Comparison of ENCODE assay signal across 11 cellular contexts in the genomic region with DNA sequence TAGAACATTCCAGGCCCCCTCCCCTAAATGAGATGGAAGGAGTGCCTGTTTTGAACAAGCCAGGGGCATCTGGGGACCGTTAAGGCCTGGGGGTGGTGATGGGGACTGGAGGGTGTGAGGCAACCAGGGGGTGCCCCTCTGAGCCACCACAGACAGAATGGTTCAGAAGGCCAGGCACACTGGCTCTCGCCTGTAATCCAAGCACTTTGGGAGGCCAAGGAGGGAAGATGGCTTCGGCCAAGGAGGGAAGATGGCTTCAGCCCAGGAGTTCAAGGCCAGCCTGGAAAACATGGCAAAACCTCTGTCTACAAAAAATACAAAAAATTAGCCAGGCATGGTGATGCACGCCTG. TPM values are rescaled to one million over a fixed set of nuclear protein-coding genes. Genes with fewer than 3 reads are reported as not detected.
DNase-seq lines count a peak whose midpoint lies in the region; ATAC-seq, FAIRE-seq and TF ChIP-seq lines count a peak whose summit lies in the region.
"Had no signal": no experiment of that assay in that cellular context is flagged by ENCODE, and none has a peak within 500 bp of the region (broad histone marks: within the 10 kb centered on the region; RNA-seq: fewer than 3 reads in every experiment).

No MANE protein-coding gene starts in this region.

- H3K27ac Mint-ChIP-seq in activated CD4-positive, alpha-beta memory T cell treated with anti-CD3 and anti-CD28 coated beads for 36 hours = peak overlapping the region; percentile 33
- H3K27ac Mint-ChIP-seq in activated CD4-positive, alpha-beta memory T cell treated with anti-CD3 and anti-CD28 coated beads, Interleukin-2, amount 10 ng/mL, durations not matched to agents 7 days and 5 days = no peak overlapping the region
- peak overlapping the region in 2 of 7 donors; percentile 1 to 20 for H3K27ac Mint-ChIP-seq in CD4-positive, alpha-beta memory T cell

- H3K36me3 ChIP-seq in keratinocyte (ENCODE audit: control insufficient read depth in 2 of 2, extremely low read depth in 1 of 2, insufficient read depth in 2 of 2, low read length in 2 of 2) (peaks cover 7 to 21% of the 10 kb centered on the region in 2 experiments), thoracic aorta (no peaks in the 10 kb centered on the region)
- no peaks in the 10 kb centered on the region for H3K36me3 ChIP-seq in CD4-positive, alpha-beta memory T cell (ENCODE audit: insufficient read depth, low read length)
- H3K36me3 ChIP-seq: transverse colon had no signal

- peaks cover 19% of the 10 kb centered on the region for H3K27me3 Mint-ChIP-seq in activated CD4-positive, alpha-beta memory T cell treated with anti-CD3 and anti-CD28 coated beads for 36 hours
- H3K27me3 Mint-ChIP-seq in activated CD4-positive, alpha-beta memory T cell treated with anti-CD3 and anti-CD28 coated beads, Interleukin-2, amount 10 ng/mL, durations not matched to agents 7 days and 5 days = peaks cover 33% of the 10 kb centered on the region
- H3K27me3 Mint-ChIP-seq in CD4-positive, alpha-beta memory T cell = peaks cover 9 to 13% of the 10 kb centered on the region in 2 donors

- dilution Hi-C loops in keratinocyte (cut with MboI; ENCODE audit: extremely low pct_ligation_motif_present, low sequenced_read_pairs) = no loop called here

- FAIRE-seq in keratinocyte (lab: Jason Lieb, UNC) = no peak

- H3K4me3 Mint-ChIP-seq in activated CD4-positive, alpha-beta memory T cell treated with anti-CD3 and anti-CD28 coated beads for 36 hours = no peak overlapping the region
- no peak overlapping the region for H3K4me3 Mint-ChIP-seq in activated CD4-positive, alpha-beta memory T cell treated with anti-CD3 and anti-CD28 coated beads, Interleukin-2, amount 10 ng/mL, durations not matched to agents 7 days and 5 days
- peak overlapping the region in 4 of 8 donors; percentile 15 to 70 (median 46) for H3K4me3 Mint-ChIP-seq in CD4-positive, alpha-beta memory T cell

- TF ChIP-seq CTCF in astrocyte of the cerebellum (IDR thresholded peaks at IDR 0.05; ENCODE audit: low read depth, low read length, missing control alignments) (no peak), keratinocyte (optimal IDR thresholded peaks at IDR 0.05 in 1 of 3, IDR thresholded peaks at IDR 0.05 in 1 of 3, conservative IDR thresholded peaks at IDR 0.05 in 1 of 3; ENCODE audit: extremely low read depth in 1 of 3, insufficient read depth in 2 of 3, low read length in 3 of 3) (no peak), thoracic aorta (IDR thresholded peaks at IDR 0.05) (no peak)

- H2AFZ ChIP-seq in keratinocyte (ENCODE audit: control insufficient read depth, low read length) = no peak overlapping the region

- no peaks in the 10 kb centered on the region for H3K9me1 ChIP-seq in keratinocyte (ENCODE audit: control insufficient read depth, extremely low read depth, insufficient read depth, low read length)

- H3K4me3 ChIP-seq in astrocyte of the cerebellum (ENCODE audit: low read depth, low read length) (peak overlapping the region; percentile 83), keratinocyte (ENCODE audit: control insufficient read depth in 2 of 3, extremely low read depth in 1 of 3, insufficient read depth in 2 of 3, low read depth in 1 of 3, low read length in 3 of 3) (peak overlapping the region; percentile 86 to 91 (median 90)), thoracic aorta (peak overlapping the region; percentile 89)
- no peak overlapping the region for H3K4me3 ChIP-seq in CD4-positive, alpha-beta memory T cell (ENCODE audit: low read length in 2 of 2)

- H3K36me3 Mint-ChIP-seq in activated CD4-positive, alpha-beta memory T cell treated with anti-CD3 and anti-CD28 coated beads for 36 hours = no peaks in the 10 kb centered on the region
- no peaks in the 10 kb centered on the region for H3K36me3 Mint-ChIP-seq in activated CD4-positive, alpha-beta memory T cell treated with anti-CD3 and anti-CD28 coated beads, Interleukin-2, amount 10 ng/mL, durations not matched to agents 7 days and 5 days (ENCODE audit: low read depth)
- no peaks in the 10 kb centered on the region for H3K36me3 Mint-ChIP-seq in CD4-positive, alpha-beta memory T cell
- H3K36me3 Mint-ChIP-seq: activated naive CD4-positive, alpha-beta T cell treated with anti-CD3 and anti-CD28 coated beads, Interleukin-2, amount 10 ng/mL, durations not matched to agents 7 days and 5 days had no signal

- H3K4me1 Mint-ChIP-seq in activated CD4-positive, alpha-beta memory T cell treated with anti-CD3 and anti-CD28 coated beads for 36 hours (ENCODE audit: low read depth) = peaks cover 23% of the 10 kb centered on the region
- H3K4me1 Mint-ChIP-seq in activated CD4-positive, alpha-beta memory T cell treated with anti-CD3 and anti-CD28 coated beads, Interleukin-2, amount 10 ng/mL, durations not matched to agents 7 days and 5 days = peaks cover 31% of the 10 kb centered on the region
- H3K4me1 Mint-ChIP-seq in CD4-positive, alpha-beta memory T cell = peaks cover 8 to 23% (median 16%) of the 10 kb centered on the region in 4 donors

- in situ Hi-C loops in astrocyte of the cerebellum (cut with HindIII; ENCODE audit: low sequenced_read_pairs) = loop anchor here (5.0 kb wide), 1 partner anchor 70 kb away; no protein-coding TSS in a partner anchor

- POLR2A ChIA-PET in activated CD4-positive, alpha-beta memory T cell treated with anti-CD3 and anti-CD28 coated beads for 36 hours (lab: Charles Lee) = no interaction called here
- POLR2A ChIA-PET in activated CD4-positive, alpha-beta memory T cell treated with anti-CD3 and anti-CD28 coated beads, Interleukin-2, amount 10 ng/mL, durations not matched to agents 7 days and 5 days (lab: Charles Lee) = interaction anchor here (0.5 kb wide), 1 partner anchor 12 kb away, joined by 3 read pairs; no protein-coding TSS in a partner anchor
- POLR2A ChIA-PET in CD4-positive, alpha-beta memory T cell (lab: Charles Lee; ENCODE audit: partially characterized antibody) = no interaction called here

- intact Hi-C loops in activated CD4-positive, alpha-beta memory T cell treated with anti-CD3 and anti-CD28 coated beads for 36 hours (cut with micrococcal nuclease) = loop anchor here (5.0 kb wide), 1 partner anchor 45 kb away; no protein-coding TSS in a partner anchor
- intact Hi-C loops in CD4-positive, alpha-beta memory T cell (cut with micrococcal nuclease) = no loop called here

- H4K20me1 ChIP-seq in keratinocyte (ENCODE audit: control insufficient read depth, extremely low read depth, insufficient read depth, low read length) = peaks cover 16% of the 10 kb centered on the region

- ATAC-seq in thoracic aorta (ENCODE audit: insufficient number of reproducible peaks, low FRiP score, low read depth) (no peak), GM21526 (IDR thresholded peaks at IDR 0.05; ENCODE audit: low FRiP score, unreplicated experiment) (no peak)

- peaks cover 86% of the 10 kb centered on the region for H3K79me2 ChIP-seq in keratinocyte (ENCODE audit: control insufficient read depth, insufficient read depth, low read length)

- H3K27ac ChIP-seq in keratinocyte (ENCODE audit: control insufficient read depth, insufficient read depth, low read length) (peak overlapping the region; percentile 89), thoracic aorta (peak overlapping the region in 1 of 2 donors; percentile 52)
- H3K27ac ChIP-seq in CD4-positive, alpha-beta memory T cell (ENCODE audit: low read depth, low read length) = no peak overlapping the region

- DNase-seq in activated CD4-positive, alpha-beta memory T cell treated with anti-CD3 and anti-CD28 coated beads for 36 hours = no peak
- no peak for DNase-seq in activated CD4-positive, alpha-beta memory T cell treated with anti-CD3 and anti-CD28 coated beads, Interleukin-2, amount 10 ng/mL, durations not matched to agents 7 days and 5 days
- DNase-seq in astrocyte of the cerebellum (ENCODE audit: low read depth) (no peak), keratinocyte (ENCODE audit: low read depth, low spot score) (no peak), thoracic aorta (ENCODE audit: low spot score) (no peak), GM19238 (ENCODE audit: insufficient read length, low spot score) (no peak)
- DNase-seq in CD4-positive, alpha-beta memory T cell = no peak
- DNase-seq: erythroblast, transverse colon had no signal

- peak overlapping the region; percentile 90 for H3K4me2 ChIP-seq in keratinocyte (ENCODE audit: control insufficient read depth, extremely low read depth, insufficient read depth, low read depth, low read length)

- peak overlapping the region; percentile 86 for H3K9ac ChIP-seq in keratinocyte (ENCODE audit: control insufficient read depth, extremely low read depth, insufficient read depth, low read length)

- peaks cover 47% of the 10 kb centered on the region for H3K4me1 ChIP-seq in keratinocyte (ENCODE audit: control insufficient read depth, extremely low read depth, insufficient read depth, low read length)
- H3K4me1 ChIP-seq in thoracic aorta (ENCODE audit: control insufficient read depth in 1 of 2, low read depth in 2 of 2) = peaks cover 17 to 57% of the 10 kb centered on the region in 2 donors
- peaks cover 37% of the 10 kb centered on the region for H3K4me1 ChIP-seq in CD4-positive, alpha-beta memory T cell (ENCODE audit: insufficient read depth, low read length)

- H3K27me3 ChIP-seq in keratinocyte (ENCODE audit: control insufficient read depth, extremely low read depth, insufficient read depth, low read length) (no peaks in the 10 kb centered on the region), thoracic aorta (replicated peaks; ENCODE audit: insufficient read depth) (no peaks in the 10 kb centered on the region)
- peaks cover 15% of the 10 kb centered on the region for H3K27me3 ChIP-seq in CD4-positive, alpha-beta memory T cell (ENCODE audit: insufficient read depth, low read length)

- H3K9me3 ChIP-seq in keratinocyte (ENCODE audit: control insufficient read depth, low read depth, low read length) (no peaks in the 10 kb centered on the region), thoracic aorta (no peaks in the 10 kb centered on the region)
- H3K9me3 ChIP-seq in CD4-positive, alpha-beta memory T cell (ENCODE audit: control insufficient read depth in 1 of 2, low read length in 2 of 2) = no peaks in the 10 kb centered on the region
- H3K9me3 ChIP-seq: transverse colon had no signal

- H3K9me3 Mint-ChIP-seq in activated CD4-positive, alpha-beta memory T cell treated with anti-CD3 and anti-CD28 coated beads for 36 hours = no peaks in the 10 kb centered on the region
- H3K9me3 Mint-ChIP-seq in activated CD4-positive, alpha-beta memory T cell treated with anti-CD3 and anti-CD28 coated beads, Interleukin-2, amount 10 ng/mL, durations not matched to agents 7 days and 5 days = no peaks in the 10 kb centered on the region
- H3K9me3 Mint-ChIP-seq in CD4-positive, alpha-beta memory T cell = no peaks in the 10 kb centered on the region
- H3K9me3 Mint-ChIP-seq: activated naive CD4-positive, alpha-beta T cell treated with anti-CD3 and anti-CD28 coated beads, Interleukin-2, amount 10 ng/mL, durations not matched to agents 7 days and 5 days had no signal

- CTCF ChIA-PET in activated CD4-positive, alpha-beta memory T cell treated with anti-CD3 and anti-CD28 coated beads for 36 hours (lab: Charles Lee) = interaction anchor here (0.8 kb wide), 1 partner anchor 37 kb away, joined by 3 read pairs; no protein-coding TSS in a partner anchor
- CTCF ChIA-PET in activated CD4-positive, alpha-beta memory T cell treated with anti-CD3 and anti-CD28 coated beads, Interleukin-2, amount 10 ng/mL, durations not matched to agents 7 days and 5 days (lab: Charles Lee) = interaction anchor here (2.1 kb wide), 1 partner anchor 69 kb away, joined by 7 read pairs; no protein-coding TSS in a partner anchor
- CTCF ChIA-PET in CD4-positive, alpha-beta memory T cell (lab: Charles Lee; ENCODE audit: partially characterized antibody) = no interaction called here

RNA-seq across cellular contexts. Expression of gene FSCN1, which starts 4.3 kb away (rescaled TPM):
- 10 to 100 TPM in 1 of 2 experiments, 1 to 10 TPM in 1; 9.2 to 10.9 TPM for total RNA-seq in activated CD4-positive, alpha-beta memory T cell treated with anti-CD3 and anti-CD28 coated beads for 36 hours
- total RNA-seq in activated CD4-positive, alpha-beta memory T cell treated with anti-CD3 and anti-CD28 coated beads, Interleukin-2, amount 10 ng/mL, durations not matched to agents 7 days and 5 days = 10 to 100 TPM in 1 of 2 experiments, 1 to 10 TPM in 1; 9.7 to 11.1 TPM
- 133 to 291 TPM (median 149 TPM) in 3 replicates for polyA plus RNA-seq in keratinocyte
- 120 TPM for polyA plus RNA-seq in keratinocyte (2011; ENCODE audit: low read depth)
- polyA plus RNA-seq in keratinocyte (2011; cell fraction: cytosol; rRNA removed) = 92.2 and 328 TPM in 2 replicates
- polyA plus RNA-seq in keratinocyte (2011; cell fraction: nucleus; rRNA removed) = 106 and 176 TPM in 2 replicates
- 132 and 514 TPM in 2 replicates for polyA plus RNA-seq in keratinocyte (2012; ENCODE audit: low replicate concordance)
- polyA minus RNA-seq in keratinocyte = 100 to 357 TPM (median 134 TPM) in 3 replicates
- 829 TPM for polyA minus RNA-seq in keratinocyte (2011; cell fraction: cytosol; rRNA and poly(A)+ RNA removed)
- 210 and 230 TPM in 2 replicates for polyA minus RNA-seq in keratinocyte (2011; cell fraction: nucleus; rRNA and poly(A)+ RNA removed)
- 10 to 100 TPM; 35.7 to 69.6 TPM for total RNA-seq in thoracic aorta
- 1 to 10 TPM; 1.0 to 1.3 TPM for total RNA-seq in CD4-positive, alpha-beta memory T cell
- under 1 TPM; 0.14 to 0.53 TPM for polyA plus RNA-seq in CD4-positive, alpha-beta memory T cell

Comparison
In these comparisons a context has a peak if more than half of its experiments do, and no peak if none do; other contexts are left out.
1. H3K4me3 ChIP-seq: peak in astrocyte of the cerebellum (single experiment), keratinocyte (3 of 3) and thoracic aorta (single experiment); none in CD4-positive, alpha-beta memory T cell (0 of 2).
2. RNA of gene FSCN1, which starts 4.3 kb away (total RNA-seq): 35.7 to 69.6 TPM in thoracic aorta, 9.7 to 11.1 TPM in activated CD4-positive, alpha-beta memory T cell treated with anti-CD3 and anti-CD28 coated beads, Interleukin-2, amount 10 ng/mL, durations not matched to agents 7 days and 5 days and 9.2 to 10.9 TPM in activated CD4-positive, alpha-beta memory T cell treated with anti-CD3 and anti-CD28 coated beads for 36 hours; 1.0 to 1.3 TPM in CD4-positive, alpha-beta memory T cell; every median in the first group is over 4 times any median in the second.